Comparison of ENCODE assay signal across 8 cellular contexts in genomic region chr17:36534881-36535668, GRCh38. TPM values are rescaled to one million over a fixed set of nuclear protein-coding genes. Genes with fewer than 3 reads are reported as not detected.
DNase-seq lines count a peak whose midpoint lies in the region; ATAC-seq and TF ChIP-seq lines count a peak whose summit lies in the region.

TSS of gene PIGW (plus strand) at chr17:36534987. CDS start at chr17:36537102, 2,115 bp downstream.

- DNase-seq in NCI-H2029 (lab: John Stamatoyannopoulos, UW): peak; percentile 80
- peak; percentile 75 for DNase-seq in T-helper 22 cell (ENCODE audit: low read depth)
- peak; percentile 39 to 92 for DNase-seq in ascending aorta (ENCODE audit: low spot score in 2 of 2)
- peak; percentile 88 for DNase-seq in hepatic stellate cell (ENCODE audit: low spot score)
- DNase-seq in retina: peak; percentile 98
- no peak for DNase-seq in cortex of kidney (lab: John Stamatoyannopoulos, UW)

- H3K27me3 ChIP-seq in ascending aorta: no peaks in the 10 kb centered on the region

- peak within 1 kb of the TSS; percentile 88 to 99 for H3K27ac ChIP-seq in ascending aorta

- ATAC-seq in GM18505 (IDR thresholded peaks at IDR 0.05; ENCODE audit: unreplicated experiment) (peak; percentile 66), HG02943 (IDR thresholded peaks at IDR 0.05; ENCODE audit: low read depth, unreplicated experiment) (peak; percentile 64)

- intact Hi-C loops in ascending aorta (cut with DNase I): loop anchor here (1.0 to 10.0 kb wide), 7 partner anchors 9 to 1070 kb away; partner anchors contain the start of genes AATF, AP2B1, GGNBP2 and MRM1

- no peaks in the 10 kb centered on the region for H3K4me1 ChIP-seq in ascending aorta

- H3K9me3 ChIP-seq in ascending aorta: no peaks in the 10 kb centered on the region

- peak within 1 kb of the TSS; percentile 78 to 90 for H3K4me3 ChIP-seq in ascending aorta

- peak in 1 of 3 experiments; percentile 7 for TF ChIP-seq CTCF in ascending aorta (IDR thresholded peaks at IDR 0.05)

- peaks cover 4 to 9% of the 10 kb centered on the region in 2 donors for H3K36me3 ChIP-seq in ascending aorta

- TF ChIP-seq POLR2A in GM18505 (IDR thresholded peaks at IDR 0.05; ENCODE audit: borderline replicate concordance, extremely low read depth, insufficient read depth, insufficient read length): peak; percentile 94

RNA-seq across cellular contexts. Expression of gene PIGW, which starts in this region (rescaled TPM):
- total RNA-seq in ascending aorta: 6.0 TPM
